In the genomic region with DNA sequence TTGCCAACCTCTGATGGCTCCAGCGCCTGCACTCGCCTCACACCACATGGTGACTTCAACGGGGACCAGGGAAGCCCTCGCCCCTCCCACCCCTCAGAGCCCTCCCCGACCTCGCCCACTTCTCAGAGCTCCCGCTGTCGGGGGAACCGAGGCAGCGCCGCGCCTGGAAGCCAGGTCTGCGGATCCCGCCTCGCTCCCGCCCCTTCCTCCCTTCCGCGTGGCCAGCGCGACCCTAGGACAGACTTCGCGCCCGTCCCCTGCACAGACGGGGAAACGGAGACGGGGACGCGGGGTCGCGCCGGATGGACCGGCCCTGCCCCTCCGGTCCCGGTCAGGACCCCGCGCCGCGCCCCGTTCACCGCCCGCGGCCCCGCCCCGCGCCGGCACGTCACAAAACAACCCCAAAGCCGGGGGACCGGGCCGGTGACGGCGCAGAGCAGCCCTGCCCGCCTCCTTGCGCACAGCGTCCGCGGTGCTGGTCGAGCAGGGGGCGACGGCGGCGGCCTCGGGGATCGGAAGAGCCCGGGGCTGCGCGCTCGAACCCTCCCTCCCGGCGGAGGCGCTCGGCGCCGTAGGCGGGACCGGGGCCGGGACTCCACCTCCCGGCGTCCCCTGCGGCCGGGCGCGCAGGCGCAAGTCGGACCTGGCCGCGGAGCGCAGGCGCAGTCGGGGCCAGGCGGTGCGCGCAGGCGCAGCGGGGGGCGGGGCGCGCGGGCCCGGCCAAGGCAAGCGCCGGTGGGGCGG, we compare ENCODE assay signal across 1 cellular context.
TF ChIP-seq lines count a peak whose summit lies in the region.

No MANE protein-coding gene starts in this region.

TF ChIP-seq in HepG2, 621 proteins besides CTCF, POLR2A, EP300 and RAD21 (continued from another document and continues in another):
- TF ChIP-seq ZBTB40 (IDR thresholded peaks at IDR 0.05) (no peak), ZBTB40 (CRISPR knock-in tag; IDR thresholded peaks at IDR 0.05) (no peak; the same call in 1 of the 2 replicates), KDM5B (CRISPR knock-in tag; IDR thresholded peaks at IDR 0.05; ENCODE audit: borderline replicate concordance) (no peak), NFYC (CRISPR knock-in tag; IDR thresholded peaks at IDR 0.05) (no peak), ZNF503 (CRISPR knock-in tag; IDR thresholded peaks at IDR 0.05) (no peak), PHF8 (CRISPR knock-in tag; IDR thresholded peaks at IDR 0.05) (peak; percentile 75), NFE2L2 (IDR thresholded peaks at IDR 0.05; ENCODE audit: low read length) (no peak), MAFK (conservative IDR thresholded peaks at IDR 0.05 in 1 of 2, IDR thresholded peaks at IDR 0.05 in 1 of 2; ENCODE audit: low read length in 2 of 2) (no peak), DMTF1 (CRISPR knock-in tag; IDR thresholded peaks at IDR 0.05) (no peak), RORA (CRISPR knock-in tag; IDR thresholded peaks at IDR 0.05) (no peak), ZNF143 (CRISPR knock-in tag; IDR thresholded peaks at IDR 0.05) (peak; percentile 83), ZFY (CRISPR knock-in tag; IDR thresholded peaks at IDR 0.05) (peak; percentile 29; the same call in 1 of the 2 replicates), POGZ (CRISPR knock-in tag; IDR thresholded peaks at IDR 0.05) (no peak; the same call in 1 of the 2 replicates), FOXM1 (CRISPR knock-in tag; IDR thresholded peaks at IDR 0.05) (no peak), ZNF703 (CRISPR knock-in tag; IDR thresholded peaks at IDR 0.05; ENCODE audit: borderline replicate concordance) (no peak), SP1 (IDR thresholded peaks at IDR 0.05) (no peak), SP1 (CRISPR knock-in tag; IDR thresholded peaks at IDR 0.05) (no peak; the same call in 1 of the 2 replicates), POLR2AphosphoS5 (IDR thresholded peaks at IDR 0.05; ENCODE audit: low read depth, low read length) (peak; percentile 50)
- TF ChIP-seq, protein P1, sequence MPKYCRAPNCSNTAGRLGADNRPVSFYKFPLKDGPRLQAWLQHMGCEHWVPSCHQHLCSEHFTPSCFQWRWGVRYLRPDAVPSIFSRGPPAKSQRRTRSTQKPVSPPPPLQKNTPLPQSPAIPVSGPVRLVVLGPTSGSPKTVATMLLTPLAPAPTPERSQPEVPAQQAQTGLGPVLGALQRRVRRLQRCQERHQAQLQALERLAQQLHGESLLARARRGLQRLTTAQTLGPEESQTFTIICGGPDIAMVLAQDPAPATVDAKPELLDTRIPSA (CRISPR knock-in tag; IDR thresholded peaks at IDR 0.05; ENCODE audit: borderline replicate concordance): peak; percentile 88; the same call in 1 of the 2 replicates
- TF ChIP-seq, protein P2, sequence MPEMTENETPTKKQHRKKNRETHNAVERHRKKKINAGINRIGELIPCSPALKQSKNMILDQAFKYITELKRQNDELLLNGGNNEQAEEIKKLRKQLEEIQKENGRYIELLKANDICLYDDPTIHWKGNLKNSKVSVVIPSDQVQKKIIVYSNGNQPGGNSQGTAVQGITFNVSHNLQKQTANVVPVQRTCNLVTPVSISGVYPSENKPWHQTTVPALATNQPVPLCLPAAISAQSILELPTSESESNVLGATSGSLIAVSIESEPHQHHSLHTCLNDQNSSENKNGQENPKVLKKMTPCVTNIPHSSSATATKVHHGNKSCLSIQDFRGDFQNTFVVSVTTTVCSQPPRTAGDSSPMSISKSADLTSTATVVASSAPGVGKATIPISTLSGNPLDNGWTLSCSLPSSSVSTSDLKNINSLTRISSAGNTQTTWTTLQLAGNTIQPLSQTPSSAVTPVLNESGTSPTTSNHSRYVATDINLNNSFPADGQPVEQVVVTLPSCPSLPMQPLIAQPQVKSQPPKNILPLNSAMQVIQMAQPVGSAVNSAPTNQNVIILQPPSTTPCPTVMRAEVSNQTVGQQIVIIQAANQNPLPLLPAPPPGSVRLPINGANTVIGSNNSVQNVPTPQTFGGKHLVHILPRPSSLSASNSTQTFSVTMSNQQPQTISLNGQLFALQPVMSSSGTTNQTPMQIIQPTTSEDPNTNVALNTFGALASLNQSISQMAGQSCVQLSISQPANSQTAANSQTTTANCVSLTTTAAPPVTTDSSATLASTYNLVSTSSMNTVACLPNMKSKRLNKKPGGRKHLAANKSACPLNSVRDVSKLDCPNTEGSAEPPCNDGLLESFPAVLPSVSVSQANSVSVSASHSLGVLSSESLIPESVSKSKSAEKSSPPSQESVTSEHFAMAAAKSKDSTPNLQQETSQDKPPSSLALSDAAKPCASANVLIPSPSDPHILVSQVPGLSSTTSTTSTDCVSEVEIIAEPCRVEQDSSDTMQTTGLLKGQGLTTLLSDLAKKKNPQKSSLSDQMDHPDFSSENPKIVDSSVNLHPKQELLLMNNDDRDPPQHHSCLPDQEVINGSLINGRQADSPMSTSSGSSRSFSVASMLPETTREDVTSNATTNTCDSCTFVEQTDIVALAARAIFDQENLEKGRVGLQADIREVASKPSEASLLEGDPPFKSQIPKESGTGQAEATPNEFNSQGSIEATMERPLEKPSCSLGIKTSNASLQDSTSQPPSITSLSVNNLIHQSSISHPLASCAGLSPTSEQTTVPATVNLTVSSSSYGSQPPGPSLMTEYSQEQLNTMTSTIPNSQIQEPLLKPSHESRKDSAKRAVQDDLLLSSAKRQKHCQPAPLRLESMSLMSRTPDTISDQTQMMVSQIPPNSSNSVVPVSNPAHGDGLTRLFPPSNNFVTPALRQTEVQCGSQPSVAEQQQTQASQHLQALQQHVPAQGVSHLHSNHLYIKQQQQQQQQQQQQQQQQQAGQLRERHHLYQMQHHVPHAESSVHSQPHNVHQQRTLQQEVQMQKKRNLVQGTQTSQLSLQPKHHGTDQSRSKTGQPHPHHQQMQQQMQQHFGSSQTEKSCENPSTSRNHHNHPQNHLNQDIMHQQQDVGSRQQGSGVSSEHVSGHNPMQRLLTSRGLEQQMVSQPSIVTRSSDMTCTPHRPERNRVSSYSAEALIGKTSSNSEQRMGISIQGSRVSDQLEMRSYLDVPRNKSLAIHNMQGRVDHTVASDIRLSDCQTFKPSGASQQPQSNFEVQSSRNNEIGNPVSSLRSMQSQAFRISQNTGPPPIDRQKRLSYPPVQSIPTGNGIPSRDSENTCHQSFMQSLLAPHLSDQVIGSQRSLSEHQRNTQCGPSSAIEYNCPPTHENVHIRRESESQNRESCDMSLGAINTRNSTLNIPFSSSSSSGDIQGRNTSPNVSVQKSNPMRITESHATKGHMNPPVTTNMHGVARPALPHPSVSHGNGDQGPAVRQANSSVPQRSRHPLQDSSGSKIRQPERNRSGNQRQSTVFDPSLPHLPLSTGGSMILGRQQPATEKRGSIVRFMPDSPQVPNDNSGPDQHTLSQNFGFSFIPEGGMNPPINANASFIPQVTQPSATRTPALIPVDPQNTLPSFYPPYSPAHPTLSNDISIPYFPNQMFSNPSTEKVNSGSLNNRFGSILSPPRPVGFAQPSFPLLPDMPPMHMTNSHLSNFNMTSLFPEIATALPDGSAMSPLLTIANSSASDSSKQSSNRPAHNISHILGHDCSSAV (CRISPR knock-in tag; IDR thresholded peaks at IDR 0.05; ENCODE audit: borderline replicate concordance): no peak
- TF ChIP-seq, protein P3, sequence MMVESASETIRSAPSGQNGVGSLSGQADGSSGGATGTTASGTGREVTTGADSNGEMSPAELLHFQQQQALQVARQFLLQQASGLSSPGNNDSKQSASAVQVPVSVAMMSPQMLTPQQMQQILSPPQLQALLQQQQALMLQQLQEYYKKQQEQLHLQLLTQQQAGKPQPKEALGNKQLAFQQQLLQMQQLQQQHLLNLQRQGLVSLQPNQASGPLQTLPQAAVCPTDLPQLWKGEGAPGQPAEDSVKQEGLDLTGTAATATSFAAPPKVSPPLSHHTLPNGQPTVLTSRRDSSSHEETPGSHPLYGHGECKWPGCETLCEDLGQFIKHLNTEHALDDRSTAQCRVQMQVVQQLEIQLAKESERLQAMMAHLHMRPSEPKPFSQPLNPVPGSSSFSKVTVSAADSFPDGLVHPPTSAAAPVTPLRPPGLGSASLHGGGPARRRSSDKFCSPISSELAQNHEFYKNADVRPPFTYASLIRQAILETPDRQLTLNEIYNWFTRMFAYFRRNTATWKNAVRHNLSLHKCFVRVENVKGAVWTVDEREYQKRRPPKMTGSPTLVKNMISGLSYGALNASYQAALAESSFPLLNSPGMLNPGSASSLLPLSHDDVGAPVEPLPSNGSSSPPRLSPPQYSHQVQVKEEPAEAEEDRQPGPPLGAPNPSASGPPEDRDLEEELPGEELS (CRISPR knock-in tag; IDR thresholded peaks at IDR 0.05): no peak
- TF ChIP-seq, protein P4, sequence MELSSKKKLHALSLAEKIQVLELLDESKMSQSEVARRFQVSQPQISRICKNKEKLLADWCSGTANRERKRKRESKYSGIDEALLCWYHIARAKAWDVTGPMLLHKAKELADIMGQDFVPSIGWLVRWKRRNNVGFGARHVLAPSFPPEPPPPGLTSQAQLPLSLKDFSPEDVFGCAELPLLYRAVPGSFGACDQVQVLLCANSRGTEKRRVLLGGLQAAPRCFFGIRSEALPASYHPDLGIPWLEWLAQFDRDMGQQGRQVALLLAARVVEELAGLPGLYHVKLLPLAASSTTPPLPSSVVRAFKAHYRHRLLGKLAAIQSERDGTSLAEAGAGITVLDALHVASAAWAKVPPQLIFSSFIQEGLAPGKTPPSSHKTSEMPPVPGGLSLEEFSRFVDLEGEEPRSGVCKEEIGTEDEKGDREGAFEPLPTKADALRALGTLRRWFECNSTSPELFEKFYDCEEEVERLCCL (CRISPR knock-in tag; IDR thresholded peaks at IDR 0.05; ENCODE audit: borderline replicate concordance): no peak
